Comparison of ENCODE assay signal across 1 cellular context in genomic region chr2:137964066-137964858, GRCh38.
TF ChIP-seq lines count a peak whose summit lies in the region.

Gene HNMT, plus strand, starts transcription at chr2:137964473. Its CDS starts 19 bp downstream, at chr2:137964492.

TF ChIP-seq in HepG2, 621 proteins besides CTCF, POLR2A, EP300 and RAD21 (continued from another document and continues in another):
- TF ChIP-seq XBP1 (CRISPR knock-in tag; IDR thresholded peaks at IDR 0.05), result peak; percentile 12; the same call in 1 of the 2 replicates
- TF ChIP-seq ZBTB39 (CRISPR knock-in tag; IDR thresholded peaks at IDR 0.05), result peak; percentile 96
- TF ChIP-seq TRAFD1 (CRISPR knock-in tag; IDR thresholded peaks at IDR 0.05; ENCODE audit: borderline replicate concordance), result 0 out of 2 replicates have a peak, but pooled peaks have one; percentile 2
- peak; percentile 81 for TF ChIP-seq FOXK2 (IDR thresholded peaks at IDR 0.05)
- TF ChIP-seq JDP2 (CRISPR knock-in tag; IDR thresholded peaks at IDR 0.05; ENCODE audit: borderline replicate concordance), result no peak; the same call in 1 of the 2 replicates
- peak; percentile 93 for TF ChIP-seq SIX1 (CRISPR knock-in tag; IDR thresholded peaks at IDR 0.05; ENCODE audit: borderline replicate concordance)
- peak; percentile 29; the same call in 1 of the 2 replicates for TF ChIP-seq ZNF614 (CRISPR knock-in tag; IDR thresholded peaks at IDR 0.05; ENCODE audit: borderline replicate concordance)
- no peak; the same call in 1 of the 2 replicates for TF ChIP-seq ZNF784 (CRISPR knock-in tag; IDR thresholded peaks at IDR 0.05; ENCODE audit: borderline replicate concordance)
- TF ChIP-seq ZNF713 (CRISPR knock-in tag; IDR thresholded peaks at IDR 0.05), result no peak
- TF ChIP-seq ETV6 (CRISPR knock-in tag; conservative IDR thresholded peaks at IDR 0.05), result peak; percentile 96
- TF ChIP-seq ZNF616 (CRISPR knock-in tag; IDR thresholded peaks at IDR 0.05; ENCODE audit: low read depth), result 0 out of 2 replicates have a peak, but pooled peaks have one; percentile 46
- peak; percentile 49; the same call in 1 of the 2 replicates for TF ChIP-seq GATAD1 (CRISPR knock-in tag; IDR thresholded peaks at IDR 0.05)
- TF ChIP-seq HOXA5 (CRISPR knock-in tag; IDR thresholded peaks at IDR 0.05), result peak; percentile 79
- peak; percentile 100 for TF ChIP-seq NR2F6 (IDR thresholded peaks at IDR 0.05)
- TF ChIP-seq NR2F6 (CRISPR knock-in tag; IDR thresholded peaks at IDR 0.05), result peak; percentile 97
- TF ChIP-seq PHF5A (CRISPR knock-in tag; IDR thresholded peaks at IDR 0.05; ENCODE audit: low read depth, unreplicated experiment), result no peak
- peak; percentile 80 for TF ChIP-seq CBX1 (IDR thresholded peaks at IDR 0.05; ENCODE audit: low read depth)
- TF ChIP-seq NR1H2 (CRISPR knock-in tag; IDR thresholded peaks at IDR 0.05; ENCODE audit: borderline replicate concordance, low read depth), result no peak
- peak; percentile 74 for TF ChIP-seq ZMAT3 (CRISPR knock-in tag; conservative IDR thresholded peaks at IDR 0.05)
- 0 out of 2 replicates have a peak, but pooled peaks have one; percentile 40 for TF ChIP-seq PRDM10 (CRISPR knock-in tag; IDR thresholded peaks at IDR 0.05; ENCODE audit: low read depth)
- TF ChIP-seq THAP11 (CRISPR knock-in tag; IDR thresholded peaks at IDR 0.05), result peak; percentile 57
- TF ChIP-seq ZNF337 (CRISPR knock-in tag; IDR thresholded peaks at IDR 0.05; ENCODE audit: borderline replicate concordance, low read depth), result 0 out of 2 replicates have a peak, but pooled peaks have one; percentile 29
- peak; percentile 98 for TF ChIP-seq ISL2 (CRISPR knock-in tag; IDR thresholded peaks at IDR 0.05)
- peak; percentile 46; the same call in 1 of the 2 replicates for TF ChIP-seq ZNF317 (CRISPR knock-in tag; IDR thresholded peaks at IDR 0.05)
- TF ChIP-seq BRD4 (CRISPR knock-in tag; IDR thresholded peaks at IDR 0.05), result peak; percentile 100
- TF ChIP-seq TCF12 (IDR thresholded peaks at IDR 0.05), result no peak
- TF ChIP-seq TCF12 (CRISPR knock-in tag; IDR thresholded peaks at IDR 0.05), result peak; percentile 98
- TF ChIP-seq SMAD3 (CRISPR knock-in tag; IDR thresholded peaks at IDR 0.05), result peak; percentile 96
- peak; percentile 83 for TF ChIP-seq KAT8 (CRISPR knock-in tag; IDR thresholded peaks at IDR 0.05)
- peak; percentile 96 for TF ChIP-seq ZSCAN31 (CRISPR knock-in tag; IDR thresholded peaks at IDR 0.05; ENCODE audit: low read depth)
- no peak for TF ChIP-seq PRMT3 (CRISPR knock-in tag; IDR thresholded peaks at IDR 0.05; ENCODE audit: borderline replicate concordance, low read depth)
- TF ChIP-seq ELF3 (CRISPR knock-in tag; IDR thresholded peaks at IDR 0.05), result peak; percentile 97
- TF ChIP-seq FOSL2 (CRISPR knock-in tag; IDR thresholded peaks at IDR 0.05), result peak; percentile 56
- peak; percentile 70 for TF ChIP-seq HNRNPK (IDR thresholded peaks at IDR 0.05; ENCODE audit: low read depth, low read length, poor library complexity, severe bottlenecking)
- no peak for TF ChIP-seq RORA (CRISPR knock-in tag; IDR thresholded peaks at IDR 0.05)
- 0 out of 2 replicates have a peak, but pooled peaks have one; percentile 87 for TF ChIP-seq ZNF138 (CRISPR knock-in tag; IDR thresholded peaks at IDR 0.05; ENCODE audit: low read depth)
- TF ChIP-seq NFATC3 (CRISPR knock-in tag; IDR thresholded peaks at IDR 0.05), result no peak; the same call in 1 of the 2 replicates
- peak; percentile 65 for TF ChIP-seq AGO2 (optimal IDR thresholded peaks at IDR 0.05; ENCODE audit: low read depth, low read length)
- TF ChIP-seq HMGXB4 (CRISPR knock-in tag; IDR thresholded peaks at IDR 0.05; ENCODE audit: borderline replicate concordance in 1 of 2, low read depth in 1 of 2), result peak; percentile 68 to 73; a peak in 3 of 4 replicates
- peak; percentile 27; the same call in 1 of the 2 replicates for TF ChIP-seq ZFY (CRISPR knock-in tag; IDR thresholded peaks at IDR 0.05)
- TF ChIP-seq SOX5 (CRISPR knock-in tag; IDR thresholded peaks at IDR 0.05; ENCODE audit: borderline replicate concordance), result peak; percentile 87
- peak; percentile 95; the same call in 1 of the 2 replicates for TF ChIP-seq DNMT3B (CRISPR knock-in tag; conservative IDR thresholded peaks at IDR 0.05)
- peak; percentile 95 for TF ChIP-seq ZSCAN5A (CRISPR knock-in tag; IDR thresholded peaks at IDR 0.05; ENCODE audit: borderline replicate concordance)
- peak; percentile 44 for TF ChIP-seq SATB2 (CRISPR knock-in tag; IDR thresholded peaks at IDR 0.05)
- peak; percentile 94 for TF ChIP-seq ZNF605 (CRISPR knock-in tag; IDR thresholded peaks at IDR 0.05)
- TF ChIP-seq RFXAP (CRISPR knock-in tag; IDR thresholded peaks at IDR 0.05; ENCODE audit: borderline replicate concordance), result peak; percentile 68; the same call in 1 of the 2 replicates
- TF ChIP-seq ZNF746 (CRISPR knock-in tag; IDR thresholded peaks at IDR 0.05), result peak; percentile 83; the same call in 1 of the 2 replicates
- TF ChIP-seq ATRX (CRISPR knock-in tag; IDR thresholded peaks at IDR 0.05; ENCODE audit: borderline replicate concordance), result no peak
- TF ChIP-seq ZBTB3 (CRISPR knock-in tag; IDR thresholded peaks at IDR 0.05; ENCODE audit: borderline replicate concordance, low read depth), result peak; percentile 74; the same call in 1 of the 2 replicates
- peak; percentile 73 for TF ChIP-seq TBL1XR1 (IDR thresholded peaks at IDR 0.05; ENCODE audit: borderline replicate concordance, low read length, partially characterized antibody)
- TF ChIP-seq ZNF441 (CRISPR knock-in tag; IDR thresholded peaks at IDR 0.05; ENCODE audit: borderline replicate concordance), result 0 out of 2 replicates have a peak, but pooled peaks have one; percentile 51
- peak; percentile 83 for TF ChIP-seq IKZF5 (CRISPR knock-in tag; IDR thresholded peaks at IDR 0.05)
- TF ChIP-seq CENPT (CRISPR knock-in tag; IDR thresholded peaks at IDR 0.05; ENCODE audit: low read depth), result no peak
- no peak; the same call in 1 of the 2 replicates for TF ChIP-seq HOXA9 (CRISPR knock-in tag; IDR thresholded peaks at IDR 0.05; ENCODE audit: borderline replicate concordance)
- TF ChIP-seq MED8 (CRISPR knock-in tag; IDR thresholded peaks at IDR 0.05; ENCODE audit: insufficient replicate concordance), result peak; percentile 97
- 0 out of 2 replicates have a peak, but pooled peaks have one; percentile 66 for TF ChIP-seq ZNF30 (CRISPR knock-in tag; IDR thresholded peaks at IDR 0.05)
- TF ChIP-seq KDM6A (CRISPR knock-in tag; IDR thresholded peaks at IDR 0.05; ENCODE audit: low read depth), result peak; percentile 90
- peak; percentile 96 for TF ChIP-seq FOXO1 (CRISPR knock-in tag; IDR thresholded peaks at IDR 0.05)
- TF ChIP-seq IRF9 (CRISPR knock-in tag; IDR thresholded peaks at IDR 0.05; ENCODE audit: borderline replicate concordance), result no peak; the same call in none of the 2 replicates
- 0 out of 2 replicates have a peak, but pooled peaks have one; percentile 80 for TF ChIP-seq ZSCAN12 (CRISPR knock-in tag; IDR thresholded peaks at IDR 0.05)
- TF ChIP-seq NFIB (CRISPR knock-in tag; IDR thresholded peaks at IDR 0.05; ENCODE audit: borderline replicate concordance), result no peak
- 0 out of 2 replicates have a peak, but pooled peaks have one; percentile 36 for TF ChIP-seq ZNF841 (CRISPR knock-in tag; IDR thresholded peaks at IDR 0.05; ENCODE audit: borderline replicate concordance)
